ENCODE assay signal across 9 cellular contexts in the genomic region with DNA sequence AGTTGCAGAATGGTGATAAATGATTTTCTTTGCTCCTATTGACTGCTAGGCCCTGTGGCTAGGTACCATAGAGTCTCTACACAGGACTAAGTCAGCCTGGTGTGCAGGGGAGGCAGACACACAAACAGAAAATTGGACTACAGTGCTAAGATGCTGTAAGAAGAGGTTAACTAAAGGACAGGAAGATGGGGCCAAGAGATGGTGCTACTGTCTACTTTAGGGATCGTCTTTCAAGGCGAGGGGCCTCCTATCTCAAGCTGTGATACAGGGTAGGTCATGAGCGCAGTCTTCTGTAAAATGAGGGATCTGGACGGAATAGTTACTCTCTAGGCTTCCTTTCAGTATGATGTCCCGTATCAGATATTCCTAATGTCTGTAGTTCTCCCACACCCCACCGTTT. TPM values are rescaled to one million over a fixed set of nuclear protein-coding genes. Genes with fewer than 3 reads are reported as not detected.
DNase-seq lines count a peak whose midpoint lies in the region; ATAC-seq and TF ChIP-seq lines count a peak whose summit lies in the region.
"Had no signal": no experiment of that assay in that cellular context is flagged by ENCODE, and none has a peak within 500 bp of the region (broad histone marks: within the 10 kb centered on the region; RNA-seq: fewer than 3 reads in every experiment).

No MANE protein-coding gene starts in this region.

- peak overlapping the region; percentile 55 to 90 for H4K8ac ChIP-seq in IMR-90 (ENCODE audit: low read depth in 2 of 2, low read length in 2 of 2)

- H4K20me1 ChIP-seq in IMR-90 (ENCODE audit: insufficient read depth, low read length) (peaks cover 9% of the 10 kb centered on the region; the same call in 1 of the 2 replicates), mammary epithelial cell (ENCODE audit: insufficient read depth, low read length) (no peaks in the 10 kb centered on the region)

- H3K4me1 ChIP-seq in BE2C (no peaks in the 10 kb centered on the region), IMR-90 (ENCODE audit: control insufficient read depth, insufficient read depth, low read length) (no peaks in the 10 kb centered on the region), mammary epithelial cell (ENCODE audit: insufficient read depth, low read length) (peaks cover 14% of the 10 kb centered on the region), mucosa of rectum (ENCODE audit: control insufficient read depth in 2 of 2, insufficient read depth in 2 of 2, low read length in 2 of 2) (peaks cover 12 to 16% of the 10 kb centered on the region in 2 donors)

- no peak overlapping the region for H2BK15ac ChIP-seq in IMR-90 (ENCODE audit: low read depth, low read length)

- TF ChIP-seq RAD21 in IMR-90 (IDR thresholded peaks at IDR 0.05; ENCODE audit: low read length) = no peak

- H3K9me3 ChIP-seq in BE2C = no peaks in the 10 kb centered on the region
- H3K9me3 ChIP-seq in IMR-90 (ENCODE audit: control insufficient read depth, insufficient read depth, low read length) = no peaks in the 10 kb centered on the region
- no peaks in the 10 kb centered on the region for H3K9me3 ChIP-seq in mammary epithelial cell (replicated peaks; ENCODE audit: insufficient read depth, low read length)
- no peaks in the 10 kb centered on the region for H3K9me3 ChIP-seq in mucosa of rectum (ENCODE audit: control insufficient read depth in 2 of 2, low read length in 2 of 2)

- H4K5ac ChIP-seq in IMR-90 (ENCODE audit: low read depth, low read length) = peak overlapping the region; percentile 69

- H3K4ac ChIP-seq in IMR-90 (ENCODE audit: low read depth, low read length) = peak overlapping the region; percentile 90

- H3K9me3 Mint-ChIP-seq in stimulated activated naive B cell treated with anti-CD40 and anti-IgM and Interleukin-4, amounts not matched to agents 10 μg/mL and 1 μg/mL and 100 μg/mL, for 72 hours = no peaks in the 10 kb centered on the region
- H3K9me3 Mint-ChIP-seq: activated B cell treated with CpG ODN at 0.5 μM for 24 hours had no signal

- H3K9me1 ChIP-seq in IMR-90 (ENCODE audit: insufficient read depth, low read length) = peaks cover 3% of the 10 kb centered on the region; the same call in 1 of the 2 replicates

- WGBS in IMR-90 (ENCODE audit: extremely low coverage in 2 of 2, insufficient read length in 1 of 2), 2 experiments = no CpG with 5 or more reads among the region's 6 CpGs
- 19% methylated on average over 6 of the region's 6 CpGs for WGBS in mammary epithelial cell (ENCODE audit: low coverage, missing lambda C conversion rate)

- POLR2A ChIA-PET in IMR-90 (lab: Charles Lee; ENCODE audit: unreplicated experiment) = no interaction called here

- peaks cover 0 to 14% of the 10 kb centered on the region in 2 donors for H3K4me1 Mint-ChIP-seq in stimulated activated naive B cell treated with anti-CD40 and anti-IgM and Interleukin-4, amounts not matched to agents 10 μg/mL and 1 μg/mL and 100 μg/mL, for 72 hours

- H3K27ac ChIP-seq in IMR-90 (ENCODE audit: insufficient read depth, low read length) = peak overlapping the region; percentile 51
- peak overlapping the region; percentile 83 for H3K27ac ChIP-seq in mammary epithelial cell (ENCODE audit: insufficient read depth, low read depth, low read length)
- H3K27ac ChIP-seq in mucosa of rectum (ENCODE audit: low read depth in 2 of 2, low read length in 2 of 2) = no peak overlapping the region

- CTCF ChIA-PET in IMR-90 (lab: Yijun Ruan, JAX) (interaction anchor here (0.7 to 1.2 kb wide), 3 partner anchors 124 to 449 kb away, joined by 3 to 4 read pairs (median 3); no protein-coding TSS in a partner anchor), mammary epithelial cell (lab: Charles Lee; ENCODE audit: low non-redundant PET) (no interaction called here)

- no peak overlapping the region for H2BK20ac ChIP-seq in IMR-90 (ENCODE audit: low read depth, low read length)

- no peaks in the 10 kb centered on the region for H3K27me3 Mint-ChIP-seq in stimulated activated naive B cell treated with anti-CD40 and anti-IgM and Interleukin-4, amounts not matched to agents 10 μg/mL and 1 μg/mL and 100 μg/mL, for 72 hours
- H3K27me3 Mint-ChIP-seq: activated B cell treated with CpG ODN at 0.5 μM for 24 hours had no signal

- no peak for TF ChIP-seq CTCF in BE2C (IDR thresholded peaks at IDR 0.05; ENCODE audit: low read depth, low read length)
- no peak for TF ChIP-seq CTCF in IMR-90 (conservative IDR thresholded peaks at IDR 0.05; ENCODE audit: low read depth, low read length)
- TF ChIP-seq CTCF in mammary epithelial cell (conservative IDR thresholded peaks at IDR 0.05 in 1 of 2, IDR thresholded peaks at IDR 0.05 in 1 of 2; ENCODE audit: extremely low read depth in 1 of 2, insufficient read depth in 1 of 2, low read depth in 1 of 2, low read length in 2 of 2) = no peak

- 0 out of 2 replicates have a peak overlapping the region, but pooled peaks have one; percentile 44 for H2BK120ac ChIP-seq in IMR-90 (ENCODE audit: low read depth, low read length)

- peaks cover 58% of the 10 kb centered on the region for H3K79me2 ChIP-seq in mammary epithelial cell (ENCODE audit: insufficient read depth, low read length)

- H3K27ac Mint-ChIP-seq in stimulated activated naive B cell treated with anti-CD40 and anti-IgM and Interleukin-4, amounts not matched to agents 10 μg/mL and 1 μg/mL and 100 μg/mL, for 72 hours = no peak overlapping the region
- H3K27ac Mint-ChIP-seq: activated B cell treated with CpG ODN at 0.5 μM for 24 hours had no signal

- H3K27me3 ChIP-seq in BE2C (no peaks in the 10 kb centered on the region), IMR-90 (ENCODE audit: control insufficient read depth, insufficient read depth, low read length) (no peaks in the 10 kb centered on the region), mammary epithelial cell (ENCODE audit: insufficient read depth, low read length) (no peaks in the 10 kb centered on the region), mucosa of rectum (ENCODE audit: control insufficient read depth in 2 of 2, insufficient read depth in 2 of 2, low read length in 2 of 2) (no peaks in the 10 kb centered on the region)

- TSS peak; percentile 53 for BruUV-seq in IMR-90 (replicated peaks; lab: Mats Ljungman, UMichigan)
- BruUV-seq in mammary epithelial cell (replicated peaks; lab: Mats Ljungman, UMichigan) = TSS peak; percentile 51

- H3K4me3 Mint-ChIP-seq in stimulated activated naive B cell treated with anti-CD40 and anti-IgM and Interleukin-4, amounts not matched to agents 10 μg/mL and 1 μg/mL and 100 μg/mL, for 72 hours = no peak overlapping the region

- H3K36me3 ChIP-seq in BE2C = peaks cover 39% of the 10 kb centered on the region
- H3K36me3 ChIP-seq in IMR-90 (ENCODE audit: control insufficient read depth, insufficient read depth, low read length) = peaks cover 5% of the 10 kb centered on the region
- peaks cover 14% of the 10 kb centered on the region for H3K36me3 ChIP-seq in mammary epithelial cell (ENCODE audit: insufficient read depth, low read length)
- peaks cover 0 to 7% of the 10 kb centered on the region in 2 donors for H3K36me3 ChIP-seq in mucosa of rectum (ENCODE audit: control insufficient read depth in 2 of 2, insufficient read depth in 2 of 2, low read length in 2 of 2)

- H2AK5ac ChIP-seq in IMR-90 (ENCODE audit: low read depth, low read length) = peak overlapping the region; percentile 81

- H3K9ac ChIP-seq in IMR-90 (ENCODE audit: low read depth, low read length) (peak overlapping the region; percentile 64), mammary epithelial cell (ENCODE audit: insufficient read depth, low read length) (peak overlapping the region; percentile 88), mucosa of rectum (ENCODE audit: low read depth in 1 of 2, low read length in 2 of 2) (peak overlapping the region; percentile 65 to 82)

- H4K91ac ChIP-seq in IMR-90 (ENCODE audit: insufficient read depth, low read depth, low read length) = peak overlapping the region; percentile 91

- H2BK5ac ChIP-seq in IMR-90 (ENCODE audit: low read depth, low read length, poor library complexity, severe bottlenecking) = peak overlapping the region; percentile 78

- H3K4me2 ChIP-seq in IMR-90 (ENCODE audit: low read depth, low read length) (peak overlapping the region; percentile 99), mammary epithelial cell (ENCODE audit: insufficient read depth, low read depth, low read length) (peak overlapping the region; percentile 87)

- ATAC-seq in IMR-90 (ENCODE audit: low read depth) (peak; percentile 15), GM19395 (IDR thresholded peaks at IDR 0.05; ENCODE audit: unreplicated experiment) (no peak)
- no peak for ATAC-seq in stimulated activated naive B cell treated with anti-CD40 and anti-IgM and Interleukin-4, amounts not matched to agents 10 μg/mL and 1 μg/mL and 100 μg/mL, for 72 hours (replicated peaks)

- peak overlapping the region; percentile 94 for H3K14ac ChIP-seq in IMR-90 (replicated peaks; ENCODE audit: low read depth, low read length)

- peak overlapping the region; percentile 99 for H3K4me3 ChIP-seq in BE2C (ENCODE audit: low read depth, low read length)
- H3K4me3 ChIP-seq in IMR-90 (ENCODE audit: insufficient read depth, low read depth, low read length) = peak overlapping the region; percentile 58
- peak overlapping the region; percentile 69 to 88 (median 71) for H3K4me3 ChIP-seq in mammary epithelial cell (replicated peaks in 1 of 3; ENCODE audit: insufficient read depth in 1 of 3, low read depth in 2 of 3, low read length in 3 of 3)
- H3K4me3 ChIP-seq in mucosa of rectum (ENCODE audit: low read length in 2 of 2) = peak overlapping the region; percentile 76 to 94

- H3K18ac ChIP-seq in IMR-90 (ENCODE audit: low read depth, low read length) = no peak overlapping the region

- intact Hi-C loops in IMR-90 (cut with micrococcal nuclease) = no loop called here
- intact Hi-C loops in mammary epithelial cell (cut with micrococcal nuclease) = loop anchor here (1.0 kb wide), 2 partner anchors 11 to 288 kb away; partner anchors contain the start of gene TOB1

- H3K36me3 Mint-ChIP-seq in stimulated activated naive B cell treated with anti-CD40 and anti-IgM and Interleukin-4, amounts not matched to agents 10 μg/mL and 1 μg/mL and 100 μg/mL, for 72 hours = peaks cover 13 to 22% of the 10 kb centered on the region in 2 donors

- no peak for TF ChIP-seq POLR2A in IMR-90 (IDR thresholded peaks at IDR 0.05; ENCODE audit: low read depth, low read length)

- peak overlapping the region; percentile 99 for H3K23ac ChIP-seq in IMR-90 (ENCODE audit: low read depth, low read length)

- DNase-seq in BE2C (no peak), IMR-90 (peak; percentile 20), mammary epithelial cell (peak; percentile 8), hippocampal formation (lab: John Stamatoyannopoulos, UW) (no peak), HPDE6-E6E7 (ENCODE audit: extremely low spot score) (no peak)
- no peak for DNase-seq in stimulated activated naive B cell treated with anti-CD40 and anti-IgM and Interleukin-4, amounts not matched to agents 10 μg/mL and 1 μg/mL and 100 μg/mL, for 72 hours
- DNase-seq: activated B cell treated with CpG ODN at 0.5 μM for 24 hours had no signal

- dilution Hi-C loops in IMR-90 (cut with HindIII; ENCODE audit: low sequenced_read_pairs, unreplicated experiment) (no loop called here), mammary epithelial cell (cut with HindIII; ENCODE audit: low sequenced_read_pairs) (no loop called here)

- peak overlapping the region; percentile 94 for H2AK9ac ChIP-seq in IMR-90 (replicated peaks; ENCODE audit: low read depth, low read length, poor library complexity)

- H2AFZ ChIP-seq in IMR-90 (replicated peaks; ENCODE audit: low read length, poor library complexity) (peak overlapping the region; percentile 98), mammary epithelial cell (ENCODE audit: low read depth, low read length) (peak overlapping the region; percentile 91)

- peak overlapping the region; percentile 79 for H3K56ac ChIP-seq in IMR-90 (ENCODE audit: extremely low read depth, insufficient read depth, low read length)

- peaks cover 19 to 46% of the 10 kb centered on the region in 2 experiments; a peak in 3 of 4 replicates for H3K79me1 ChIP-seq in IMR-90 (ENCODE audit: low read depth in 1 of 2, low read length in 2 of 2)

- in situ Hi-C loops in IMR-90 (cut with MboI; ENCODE audit: low sequenced_read_pairs) (loop anchor here (5.0 kb wide), 1 partner anchor 152 kb away; no protein-coding TSS in a partner anchor), mammary epithelial cell (cut with MboI; ENCODE audit: low sequenced_read_pairs in 2 of 2) (loop anchor here (10.0 to 25.0 kb wide), 2 partner anchors 149 to 317 kb away; partner anchors contain the start of gene WFIKKN2 (in 1 of the 2))

RNA-seq across cellular contexts. Expression of gene NME1, which starts 0.8 kb away (rescaled TPM):
- 506 TPM for polyA plus RNA-seq in BE2C (2012; ENCODE audit: insufficient read depth, insufficient read length, low read depth)
- total RNA-seq in IMR-90 (2012; rRNA removed) (261 and 312 TPM in 2 replicates), mammary epithelial cell (100 to 1,000 TPM in 1 of 2 donors, 10 to 100 TPM in 1; 47.7 to 180 TPM)
- polyA plus RNA-seq in IMR-90 (2012; rRNA removed) (311 and 365 TPM in 2 replicates), mammary epithelial cell (392 TPM)
- 294 and 458 TPM in 2 replicates for polyA plus RNA-seq in IMR-90 (2012; cell fraction: cytosol; rRNA removed)
- 76.8 and 195 TPM in 2 replicates for polyA plus RNA-seq in IMR-90 (2012; cell fraction: nucleus; rRNA removed; ENCODE audit: low replicate concordance)
- polyA minus RNA-seq in mammary epithelial cell = 43.2 TPM

RNA-seq across cellular contexts. Expression of gene NME2, which starts 12.0 kb away (rescaled TPM):
- polyA plus RNA-seq in BE2C (2012; ENCODE audit: insufficient read depth, insufficient read length, low read depth) = 799 TPM
- 824 and 863 TPM in 2 replicates for total RNA-seq in IMR-90 (2012; rRNA removed)
- 912 and 1,059 TPM in 2 replicates for polyA plus RNA-seq in IMR-90 (2012; rRNA removed)
- 1,086 and 1,531 TPM in 2 replicates for polyA plus RNA-seq in IMR-90 (2012; cell fraction: cytosol; rRNA removed)
- 335 and 521 TPM in 2 replicates for polyA plus RNA-seq in IMR-90 (2012; cell fraction: nucleus; rRNA removed; ENCODE audit: low replicate concordance)
- total RNA-seq in mammary epithelial cell = 100 to 1,000 TPM; 469 to 832 TPM
- 999 TPM for polyA plus RNA-seq in mammary epithelial cell
- 274 TPM for polyA minus RNA-seq in mammary epithelial cell

RNA-seq across cellular contexts. Expression of gene SPAG9, which starts 33.5 kb away (rescaled TPM):
- 47.6 TPM for polyA plus RNA-seq in BE2C (2012; ENCODE audit: insufficient read depth, insufficient read length, low read depth)
- 75.5 and 93.9 TPM in 2 replicates for total RNA-seq in IMR-90 (2012; rRNA removed)
- polyA plus RNA-seq in IMR-90 (2012; rRNA removed) = 20.6 and 26.7 TPM in 2 replicates
- polyA plus RNA-seq in IMR-90 (2012; cell fraction: cytosol; rRNA removed) = 4.7 and 6.2 TPM in 2 replicates
- 14.2 and 68.3 TPM in 2 replicates for polyA plus RNA-seq in IMR-90 (2012; cell fraction: nucleus; rRNA removed; ENCODE audit: low replicate concordance)
- 10 to 100 TPM; 80.4 to 95.3 TPM for total RNA-seq in mammary epithelial cell
- 24.0 TPM for polyA plus RNA-seq in mammary epithelial cell
- 90.9 TPM for polyA minus RNA-seq in mammary epithelial cell

Comparison
In these comparisons a context has a peak if more than half of its experiments do, and no peak if none do; other contexts are left out.
1. DNase-seq: peak in IMR-90 (single experiment) and mammary epithelial cell (single experiment); none in BE2C (single experiment), stimulated activated naive B cell treated with anti-CD40 and anti-IgM and Interleukin-4, amounts not matched to agents 10 μg/mL and 1 μg/mL and 100 μg/mL, for 72 hours (single experiment), hippocampal formation (0 of 2) and HPDE6-E6E7 (single experiment).
2. H3K27ac ChIP-seq: peak in IMR-90 (single experiment) and mammary epithelial cell (single experiment); none in mucosa of rectum (0 of 2).
3. Peak in every context shown above with its lines, with median percentiles within 50 percentile points of each other: H3K4me3 ChIP-seq and H3K9ac ChIP-seq.